ENCODE assay signal across 1 cellular context in the genomic region with DNA sequence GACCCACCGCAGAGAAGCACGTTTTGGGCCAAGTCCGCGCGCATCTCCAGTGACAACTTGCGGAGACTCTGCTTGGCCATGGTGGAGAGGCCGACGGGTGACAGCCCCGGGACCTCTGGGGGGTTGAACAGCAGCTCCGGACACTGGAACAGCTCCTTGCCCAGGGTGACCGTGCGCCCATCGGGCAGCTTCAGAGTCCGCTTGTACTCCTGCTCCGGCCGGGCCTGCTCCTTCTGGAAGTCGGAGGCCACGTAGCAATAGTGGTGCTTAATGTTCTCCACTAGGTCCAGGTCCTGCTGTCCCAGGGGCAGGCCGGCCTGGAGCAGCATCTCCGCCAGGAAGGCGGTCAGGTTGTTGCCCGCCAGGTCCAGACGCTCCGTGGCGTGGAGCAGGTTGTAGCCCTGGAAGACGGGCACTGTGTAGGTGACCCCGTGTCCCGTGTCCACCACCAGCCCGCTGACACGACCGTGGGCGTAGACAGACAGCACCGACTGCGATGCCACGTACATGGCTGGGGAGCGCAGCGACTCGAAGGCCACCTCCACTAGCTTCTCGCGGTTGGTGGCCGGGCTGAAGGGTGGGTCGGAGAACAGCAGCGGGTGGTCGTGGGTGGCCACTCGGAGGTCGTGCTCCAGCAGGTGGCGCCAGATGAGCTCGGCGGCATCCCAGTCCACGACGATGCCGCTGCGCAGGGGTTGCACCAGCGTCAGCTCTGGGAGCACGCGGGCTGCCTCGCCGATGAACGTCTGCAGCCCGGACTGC.
TF ChIP-seq lines count a peak whose summit lies in the region.

No MANE protein-coding gene starts in this region.

TF ChIP-seq in H1, 55 proteins besides CTCF, POLR2A, EP300 and RAD21:
- 0 out of 2 replicates have a peak, but pooled peaks have one; percentile 10 for TF ChIP-seq GABPA (IDR thresholded peaks at IDR 0.05; ENCODE audit: borderline replicate concordance, insufficient read depth, low read length)
- no peak for TF ChIP-seq BRCA1 (IDR thresholded peaks at IDR 0.05; ENCODE audit: low read depth, low read length)
- TF ChIP-seq BACH1 (IDR thresholded peaks at IDR 0.05; ENCODE audit: low read length) = 0 out of 2 replicates have a peak, but pooled peaks have one; percentile 8
- TF ChIP-seq, protein P1, sequence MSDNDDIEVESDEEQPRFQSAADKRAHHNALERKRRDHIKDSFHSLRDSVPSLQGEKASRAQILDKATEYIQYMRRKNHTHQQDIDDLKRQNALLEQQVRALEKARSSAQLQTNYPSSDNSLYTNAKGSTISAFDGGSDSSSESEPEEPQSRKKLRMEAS (IDR thresholded peaks at IDR 0.05) = peak; percentile 72
- TF ChIP-seq, protein P2, sequence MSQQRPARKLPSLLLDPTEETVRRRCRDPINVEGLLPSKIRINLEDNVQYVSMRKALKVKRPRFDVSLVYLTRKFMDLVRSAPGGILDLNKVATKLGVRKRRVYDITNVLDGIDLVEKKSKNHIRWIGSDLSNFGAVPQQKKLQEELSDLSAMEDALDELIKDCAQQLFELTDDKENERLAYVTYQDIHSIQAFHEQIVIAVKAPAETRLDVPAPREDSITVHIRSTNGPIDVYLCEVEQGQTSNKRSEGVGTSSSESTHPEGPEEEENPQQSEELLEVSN (IDR thresholded peaks at IDR 0.05) = peak; percentile 71
